1 cellular context compared by ENCODE assay signal in the genomic region with DNA sequence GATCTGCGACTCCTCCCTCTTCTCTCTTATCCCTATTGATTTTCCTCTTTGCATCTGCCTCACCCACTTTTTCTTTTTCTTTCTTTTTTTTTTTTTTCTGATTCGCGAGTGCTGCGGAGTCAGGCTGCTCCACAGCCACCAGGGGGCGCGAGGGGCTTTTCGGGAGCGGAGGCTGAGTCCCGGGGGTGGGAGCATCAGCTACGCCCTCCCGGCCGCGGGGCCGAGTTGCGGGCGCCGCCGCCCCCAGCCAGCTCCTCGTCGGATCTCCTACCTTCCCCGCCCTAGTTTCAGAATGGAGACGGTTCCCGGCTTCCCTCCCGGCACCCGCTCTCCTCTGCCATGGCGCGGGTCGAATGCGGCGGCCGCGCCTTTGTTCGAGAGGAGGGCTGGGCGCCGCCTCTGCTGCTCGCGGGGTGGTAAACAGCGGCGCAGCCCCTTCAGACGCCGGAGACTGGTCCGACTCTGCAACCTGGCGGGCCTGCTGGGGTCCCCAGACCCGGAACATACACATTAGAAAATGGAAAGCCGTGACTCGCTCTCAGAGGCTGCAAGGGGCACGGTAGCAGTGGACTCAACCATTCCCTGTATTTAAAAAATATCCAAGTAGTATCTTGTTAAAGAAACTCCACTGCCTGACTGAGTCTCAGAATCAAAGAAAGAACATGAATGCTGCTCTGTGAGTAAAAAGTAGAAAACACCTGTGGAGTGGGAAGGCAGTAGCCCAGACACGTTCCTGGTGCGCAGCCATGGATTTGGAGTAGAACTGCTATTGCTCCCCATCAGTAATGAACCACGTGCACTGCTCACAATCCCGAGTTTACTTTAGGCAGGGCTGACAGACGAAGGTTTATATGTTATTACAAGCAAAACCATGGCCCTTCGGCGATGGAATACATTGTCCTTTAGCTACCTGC.
TF ChIP-seq lines count a peak whose summit lies in the region.

No MANE protein-coding gene starts in this region.

TF ChIP-seq in HEK293, 187 proteins besides CTCF, POLR2A, EP300 and RAD21 (continued from another document and continues in another):
- TF ChIP-seq, protein P1, sequence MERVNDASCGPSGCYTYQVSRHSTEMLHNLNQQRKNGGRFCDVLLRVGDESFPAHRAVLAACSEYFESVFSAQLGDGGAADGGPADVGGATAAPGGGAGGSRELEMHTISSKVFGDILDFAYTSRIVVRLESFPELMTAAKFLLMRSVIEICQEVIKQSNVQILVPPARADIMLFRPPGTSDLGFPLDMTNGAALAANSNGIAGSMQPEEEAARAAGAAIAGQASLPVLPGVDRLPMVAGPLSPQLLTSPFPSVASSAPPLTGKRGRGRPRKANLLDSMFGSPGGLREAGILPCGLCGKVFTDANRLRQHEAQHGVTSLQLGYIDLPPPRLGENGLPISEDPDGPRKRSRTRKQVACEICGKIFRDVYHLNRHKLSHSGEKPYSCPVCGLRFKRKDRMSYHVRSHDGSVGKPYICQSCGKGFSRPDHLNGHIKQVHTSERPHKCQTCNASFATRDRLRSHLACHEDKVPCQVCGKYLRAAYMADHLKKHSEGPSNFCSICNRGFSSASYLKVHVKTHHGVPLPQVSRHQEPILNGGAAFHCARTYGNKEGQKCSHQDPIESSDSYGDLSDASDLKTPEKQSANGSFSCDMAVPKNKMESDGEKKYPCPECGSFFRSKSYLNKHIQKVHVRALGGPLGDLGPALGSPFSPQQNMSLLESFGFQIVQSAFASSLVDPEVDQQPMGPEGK (tag by site-specific recombination; IDR thresholded peaks at IDR 0.05): peak; percentile 98
- TF ChIP-seq REPIN1 (tag by site-specific recombination; IDR thresholded peaks at IDR 0.05; ENCODE audit: low read depth) (no peak), ZNF239 (tag by site-specific recombination; IDR thresholded peaks at IDR 0.05) (no peak), ZNF658 (tag by site-specific recombination; IDR thresholded peaks at IDR 0.05) (no peak), ZNF629 (tag by site-specific recombination; IDR thresholded peaks at IDR 0.05) (peak; percentile 62), ZNF121 (tag by site-specific recombination; IDR thresholded peaks at IDR 0.05) (no peak), ZNF19 (tag by site-specific recombination; IDR thresholded peaks at IDR 0.05; ENCODE audit: low read depth) (no peak), ZNF558 (tag by site-specific recombination; IDR thresholded peaks at IDR 0.05) (peak; percentile 67), EGR2 (tag by site-specific recombination; IDR thresholded peaks at IDR 0.05; ENCODE audit: low read depth) (peak; percentile 91), ZNF175 (tag by site-specific recombination; IDR thresholded peaks at IDR 0.05) (no peak), ZNF202 (tag by site-specific recombination; IDR thresholded peaks at IDR 0.05; ENCODE audit: borderline replicate concordance) (no peak), KLF7 (tag by site-specific recombination; IDR thresholded peaks at IDR 0.05; ENCODE audit: borderline replicate concordance) (peak; percentile 81), ZNF830 (tag by site-specific recombination; IDR thresholded peaks at IDR 0.05; ENCODE audit: low read depth) (no peak), KLF9 (tag by site-specific recombination; IDR thresholded peaks at IDR 0.05; ENCODE audit: low read depth) (peak; percentile 81), MZF1 (tag by site-specific recombination; IDR thresholded peaks at IDR 0.05; ENCODE audit: borderline replicate concordance) (no peak), ATF2 (tag by site-specific recombination; IDR thresholded peaks at IDR 0.05; ENCODE audit: low read depth) (no peak), ZNF521 (tag by site-specific recombination; IDR thresholded peaks at IDR 0.05) (no peak), ZNF785 (tag by site-specific recombination; IDR thresholded peaks at IDR 0.05) (no peak), ELK4 (IDR thresholded peaks at IDR 0.05; ENCODE audit: borderline replicate concordance, low read depth, low read length) (no peak), ZNF549 (tag by site-specific recombination; IDR thresholded peaks at IDR 0.05) (no peak), ZNF501 (tag by site-specific recombination; IDR thresholded peaks at IDR 0.05) (peak; percentile 65; the same call in 1 of the 2 replicates), ZFHX2 (tag by site-specific recombination; conservative IDR thresholded peaks at IDR 0.05) (peak; percentile 91), KLF8 (tag by site-specific recombination; IDR thresholded peaks at IDR 0.05) (peak; percentile 96), ZNF544 (tag by site-specific recombination; IDR thresholded peaks at IDR 0.05) (no peak), ZNF404 (tag by site-specific recombination; IDR thresholded peaks at IDR 0.05) (no peak), ZNF146 (tag by site-specific recombination; IDR thresholded peaks at IDR 0.05) (no peak), GFI1B (tag by site-specific recombination; IDR thresholded peaks at IDR 0.05) (no peak), ZNF707 (tag by site-specific recombination; IDR thresholded peaks at IDR 0.05) (no peak), KLF16 (tag by site-specific recombination; IDR thresholded peaks at IDR 0.05) (peak; percentile 91), MYNN (tag by site-specific recombination; IDR thresholded peaks at IDR 0.05; ENCODE audit: borderline replicate concordance) (no peak), YY2 (tag by site-specific recombination; IDR thresholded peaks at IDR 0.05) (no peak), ZNF416 (tag by site-specific recombination; IDR thresholded peaks at IDR 0.05) (no peak), ZNF596 (tag by site-specific recombination; IDR thresholded peaks at IDR 0.05) (0 out of 2 replicates have a peak, but pooled peaks have one; percentile 3), BCL11B (tag by site-specific recombination; IDR thresholded peaks at IDR 0.05; ENCODE audit: low read depth) (no peak), ZNF560 (tag by site-specific recombination; IDR thresholded peaks at IDR 0.05; ENCODE audit: borderline replicate concordance) (no peak), GLIS1 (tag by site-specific recombination; IDR thresholded peaks at IDR 0.05) (peak; percentile 69), ZSCAN30 (tag by site-specific recombination; IDR thresholded peaks at IDR 0.05) (no peak; the same call in 1 of the 2 replicates), ZBTB10 (tag by site-specific recombination; IDR thresholded peaks at IDR 0.05) (peak; percentile 55; the same call in 1 of the 2 replicates), ZNF555 (tag by site-specific recombination; conservative IDR thresholded peaks at IDR 0.05) (no peak), TCF7L2 (IDR thresholded peaks at IDR 0.05; ENCODE audit: borderline replicate concordance, low read depth, low read length) (no peak), ZNF585B (tag by site-specific recombination; IDR thresholded peaks at IDR 0.05) (no peak), ZNF148 (tag by site-specific recombination; IDR thresholded peaks at IDR 0.05; ENCODE audit: borderline replicate concordance) (no peak), ZNF354C (tag by site-specific recombination; IDR thresholded peaks at IDR 0.05; ENCODE audit: borderline replicate concordance, low read depth) (no peak)
- TF ChIP-seq, protein P2, sequence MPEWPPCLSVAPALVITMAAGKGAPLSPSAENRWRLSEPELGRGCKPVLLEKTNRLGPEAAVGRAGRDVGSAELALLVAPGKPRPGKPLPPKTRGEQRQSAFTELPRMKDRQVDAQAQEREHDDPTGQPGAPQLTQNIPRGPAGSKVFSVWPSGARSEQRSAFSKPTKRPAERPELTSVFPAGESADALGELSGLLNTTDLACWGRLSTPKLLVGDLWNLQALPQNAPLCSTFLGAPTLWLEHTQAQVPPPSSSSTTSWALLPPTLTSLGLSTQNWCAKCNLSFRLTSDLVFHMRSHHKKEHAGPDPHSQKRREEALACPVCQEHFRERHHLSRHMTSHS (tag by site-specific recombination; IDR thresholded peaks at IDR 0.05): no peak
- TF ChIP-seq, protein P3, sequence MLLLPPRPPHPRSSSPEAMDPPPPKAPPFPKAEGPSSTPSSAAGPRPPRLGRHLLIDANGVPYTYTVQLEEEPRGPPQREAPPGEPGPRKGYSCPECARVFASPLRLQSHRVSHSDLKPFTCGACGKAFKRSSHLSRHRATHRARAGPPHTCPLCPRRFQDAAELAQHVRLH (tag by site-specific recombination; IDR thresholded peaks at IDR 0.05): peak; percentile 61; the same call in 1 of the 2 replicates
- TF ChIP-seq, protein P4, sequence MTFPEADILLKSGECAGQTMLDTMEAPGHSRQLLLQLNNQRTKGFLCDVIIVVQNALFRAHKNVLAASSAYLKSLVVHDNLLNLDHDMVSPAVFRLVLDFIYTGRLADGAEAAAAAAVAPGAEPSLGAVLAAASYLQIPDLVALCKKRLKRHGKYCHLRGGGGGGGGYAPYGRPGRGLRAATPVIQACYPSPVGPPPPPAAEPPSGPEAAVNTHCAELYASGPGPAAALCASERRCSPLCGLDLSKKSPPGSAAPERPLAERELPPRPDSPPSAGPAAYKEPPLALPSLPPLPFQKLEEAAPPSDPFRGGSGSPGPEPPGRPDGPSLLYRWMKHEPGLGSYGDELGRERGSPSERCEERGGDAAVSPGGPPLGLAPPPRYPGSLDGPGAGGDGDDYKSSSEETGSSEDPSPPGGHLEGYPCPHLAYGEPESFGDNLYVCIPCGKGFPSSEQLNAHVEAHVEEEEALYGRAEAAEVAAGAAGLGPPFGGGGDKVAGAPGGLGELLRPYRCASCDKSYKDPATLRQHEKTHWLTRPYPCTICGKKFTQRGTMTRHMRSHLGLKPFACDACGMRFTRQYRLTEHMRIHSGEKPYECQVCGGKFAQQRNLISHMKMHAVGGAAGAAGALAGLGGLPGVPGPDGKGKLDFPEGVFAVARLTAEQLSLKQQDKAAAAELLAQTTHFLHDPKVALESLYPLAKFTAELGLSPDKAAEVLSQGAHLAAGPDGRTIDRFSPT (tag by site-specific recombination; IDR thresholded peaks at IDR 0.05): no peak
- TF ChIP-seq, protein P5, sequence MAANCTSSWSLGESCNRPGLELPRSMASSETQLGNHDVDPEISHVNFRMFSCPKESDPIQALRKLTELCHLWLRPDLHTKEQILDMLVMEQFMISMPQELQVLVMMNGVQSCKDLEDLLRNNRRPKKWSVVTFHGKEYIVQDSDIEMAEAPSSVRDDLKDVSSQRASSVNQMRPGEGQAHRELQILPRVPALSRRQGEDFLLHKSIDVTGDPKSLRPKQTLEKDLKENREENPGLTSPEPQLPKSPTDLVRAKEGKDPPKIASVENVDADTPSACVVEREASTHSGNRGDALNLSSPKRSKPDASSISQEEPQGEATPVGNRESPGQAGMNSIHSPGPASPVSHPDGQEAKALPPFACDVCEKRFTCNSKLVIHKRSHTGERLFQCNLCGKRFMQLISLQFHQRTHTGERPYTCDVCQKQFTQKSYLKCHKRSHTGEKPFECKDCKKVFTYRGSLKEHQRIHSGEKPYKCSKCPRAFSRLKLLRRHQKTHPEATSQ (tag by site-specific recombination; IDR thresholded peaks at IDR 0.05): no peak
